ENCODE assay signal across 10 cellular contexts in the genomic region with DNA sequence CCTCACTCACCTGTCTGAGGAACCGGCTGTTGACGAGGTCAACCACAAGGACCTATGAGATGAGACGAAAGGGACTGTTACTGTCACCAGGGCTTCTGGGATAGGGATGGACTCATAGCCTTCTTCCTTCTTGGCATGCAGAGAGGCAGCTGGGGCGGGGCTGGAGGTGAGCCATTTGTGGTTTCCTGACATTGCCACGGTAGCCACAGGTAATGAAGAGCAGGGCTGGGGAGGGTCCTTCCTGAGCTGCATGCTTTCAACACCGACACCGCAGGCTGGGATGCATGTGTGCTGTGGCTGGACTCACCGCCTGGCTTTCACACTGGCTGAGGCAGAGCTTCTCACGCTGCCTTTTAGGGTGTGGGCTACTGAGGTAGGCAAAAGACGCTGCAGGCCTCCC. TPM values are rescaled to one million over a fixed set of nuclear protein-coding genes. Genes with fewer than 3 reads are reported as not detected.
A peak's percentile ranks its signal among the peaks of the same experiment; 100 is the strongest.
DNase-seq lines count a peak whose midpoint lies in the region; ATAC-seq and TF ChIP-seq lines count a peak whose summit lies in the region.
"Had no signal": no experiment of that assay in that cellular context is flagged by ENCODE, and none has a peak within 500 bp of the region (broad histone marks: within the 10 kb centered on the region; RNA-seq: fewer than 3 reads in every experiment).

No MANE protein-coding gene starts in this region.

- no peak for TF ChIP-seq CTCF in AG09319 (IDR thresholded peaks at IDR 0.05; ENCODE audit: low read depth, low read length)
- TF ChIP-seq CTCF in foreskin keratinocyte (conservative IDR thresholded peaks at IDR 0.05): no peak
- TF ChIP-seq CTCF in A673 (conservative IDR thresholded peaks at IDR 0.05; ENCODE audit: low read depth, low read length): no peak

- POLR2A ChIA-PET in A673 (lab: Charles Lee; ENCODE audit: low non-redundant PET): no interaction called here

- H3K4me1 ChIP-seq in foreskin keratinocyte (peaks cover 4% of the 10 kb centered on the region), A673 (ENCODE audit: insufficient read depth, low read length, poor library complexity, severe bottlenecking) (no peaks in the 10 kb centered on the region)

- no peaks in the 10 kb centered on the region for H3K9me3 ChIP-seq in A673 (ENCODE audit: low read depth, low read length, poor library complexity, severe bottlenecking)
- H3K9me3 ChIP-seq: neutrophil had no signal

- no peak overlapping the region for H3K4me3 ChIP-seq in A673 (ENCODE audit: low read depth, low read length, poor library complexity, severe bottlenecking)

- CTCF ChIA-PET in A673 (lab: Charles Lee): no interaction called here

- peak; percentile 29 for DNase-seq in AG09319 (ENCODE audit: extremely low read depth, low read depth)
- DNase-seq in H4 (ENCODE audit: low spot score): peak; percentile 65
- DNase-seq in activated CD8-positive, alpha-beta memory T cell treated with anti-CD3 and anti-CD28 coated beads for 24 hours: peak; percentile 63
- peak in 1 of 2 donors; percentile 54 for DNase-seq in foreskin keratinocyte
- DNase-seq in A673 (ENCODE audit: low spot score): no peak
- no peak for DNase-seq in effector CD8-positive, alpha-beta T cell (lab: John Stamatoyannopoulos, UW)
- no peak for DNase-seq in NCI-H524 treated with DMSO at 0.1 percent for 48 hours (lab: John Stamatoyannopoulos, UW)
- DNase-seq: SHP77 treated with DMSO at 0.1 percent for 48 hours had no signal

- H3K27me3 ChIP-seq in foreskin keratinocyte (no peaks in the 10 kb centered on the region), A673 (replicated peaks; ENCODE audit: insufficient read depth, low read depth, low read length, poor library complexity) (no peaks in the 10 kb centered on the region)

- H3K27ac ChIP-seq in foreskin keratinocyte: no peak overlapping the region
- no peak overlapping the region for H3K27ac ChIP-seq in A673 (ENCODE audit: low read depth, low read length, poor library complexity, severe bottlenecking)
- H3K27ac ChIP-seq: neutrophil had no signal

- no peaks in the 10 kb centered on the region for H3K36me3 ChIP-seq in A673 (ENCODE audit: insufficient read depth, low read length, poor library complexity, severe bottlenecking)
- H3K36me3 ChIP-seq: neutrophil had no signal

- ATAC-seq in foreskin keratinocyte (peak; percentile 71), GM18858 (IDR thresholded peaks at IDR 0.05; ENCODE audit: unreplicated experiment) (no peak)

- BruUV-seq in A673 (replicated peaks; lab: Mats Ljungman, UMichigan): no TSS peak

- intact Hi-C loops in A673 (cut with micrococcal nuclease; ENCODE audit: unreplicated experiment): no loop called here

RNA-seq across cellular contexts. Expression of a gene that starts 46.4 kb away (rescaled TPM):
- 57.9 and 62.8 TPM in 2 replicates for total RNA-seq in H4 (2014; rRNA removed; shearing (Covaris generic))
- 54.8 and 56.9 TPM in 2 replicates for total RNA-seq in foreskin keratinocyte
- polyA plus RNA-seq in foreskin keratinocyte: 34.1 and 37.0 TPM in 2 replicates
- 51.1 and 57.6 TPM in 2 replicates for total RNA-seq in A673 (2021)

Comparison
In these comparisons a context has a peak if more than half of its experiments do, and no peak if none do; other contexts are left out.
1. DNase-seq: peak in AG09319 (single experiment), H4 (single experiment) and activated CD8-positive, alpha-beta memory T cell treated with anti-CD3 and anti-CD28 coated beads for 24 hours (single experiment); none in A673 (single experiment), effector CD8-positive, alpha-beta T cell (single experiment) and NCI-H524 treated with DMSO at 0.1 percent for 48 hours (single experiment).